Comparison of ENCODE assay signal across 8 cellular contexts in the genomic region with DNA sequence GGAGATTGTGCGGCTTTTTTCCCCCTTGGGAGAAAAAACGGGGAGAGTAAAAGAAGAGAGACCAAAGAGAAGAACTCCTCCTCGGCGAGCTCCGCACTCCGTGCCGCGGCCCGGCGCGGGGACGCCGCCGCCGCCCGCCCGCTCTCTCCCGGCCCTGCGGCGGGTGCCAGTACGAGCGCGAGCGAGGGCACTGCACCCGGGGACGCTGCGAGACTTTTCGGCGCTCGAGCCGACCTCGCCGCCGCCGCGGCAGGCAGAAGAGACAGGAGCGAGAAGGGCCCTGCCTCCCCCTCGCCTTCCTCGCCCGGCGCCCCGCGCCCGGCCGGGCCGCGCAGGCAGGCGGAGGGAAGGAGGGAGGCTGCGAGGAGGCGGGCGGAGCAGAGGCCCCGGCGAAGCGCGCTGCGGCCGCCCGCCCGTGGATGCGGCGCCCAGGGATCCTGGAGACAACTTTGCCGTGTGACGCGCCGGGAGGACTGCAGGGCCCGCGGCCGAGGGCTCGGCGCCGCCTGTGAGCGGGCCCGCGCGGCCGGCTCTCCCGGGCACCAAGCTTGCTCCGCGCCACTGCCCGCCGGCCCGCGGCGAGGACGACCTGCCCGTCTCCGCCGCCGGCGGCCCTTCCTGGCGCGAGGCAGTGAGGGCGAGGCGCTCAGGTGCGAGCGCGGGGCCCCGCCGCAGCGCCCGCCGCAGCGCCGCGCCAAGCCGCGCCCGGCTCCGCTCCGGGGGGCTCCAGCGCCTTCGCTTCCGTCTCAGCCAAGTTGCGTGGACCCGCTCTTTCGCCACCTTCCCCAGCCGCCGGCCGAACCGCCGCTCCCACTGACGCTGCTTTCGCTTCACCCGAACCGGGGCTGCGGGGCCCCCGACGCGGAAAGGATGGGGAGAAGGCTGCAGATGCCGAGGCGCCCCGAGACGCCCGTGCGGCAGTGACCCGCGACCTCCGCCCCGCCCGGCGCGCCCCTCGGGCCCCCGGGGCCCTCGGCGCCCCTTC. TPM values are rescaled to one million over a fixed set of nuclear protein-coding genes. Genes with fewer than 3 reads are reported as not detected.
DNase-seq lines count a peak whose midpoint lies in the region; ATAC-seq lines count a peak whose summit lies in the region.

No MANE protein-coding gene starts in this region.

- no peak overlapping the region for H3K4me3 ChIP-seq in CD4-positive, CD25-positive, alpha-beta regulatory T cell (ENCODE audit: low read depth, low read length)
- peak overlapping the region; percentile 32 for H3K4me3 ChIP-seq in HUES64 (ENCODE audit: low read length)
- peak overlapping the region; percentile 35 for H3K4me3 ChIP-seq in iPS-18a (ENCODE audit: low read length)

- H3K9ac ChIP-seq in HUES64 (ENCODE audit: low read depth, low read length) (no peak overlapping the region; the same call in 1 of the 2 replicates), iPS-18a (ENCODE audit: low read length) (no peak overlapping the region)

- H3K27me3 ChIP-seq in CD4-positive, CD25-positive, alpha-beta regulatory T cell (ENCODE audit: control insufficient read depth, insufficient read depth, low read length): peaks cover 15% of the 10 kb centered on the region
- peaks cover 98% of the 10 kb centered on the region for H3K27me3 ChIP-seq in HUES64 (ENCODE audit: insufficient read depth, low read length)
- peaks cover 98% of the 10 kb centered on the region for H3K27me3 ChIP-seq in iPS-18a (ENCODE audit: control insufficient read depth, insufficient read depth, low read length)

- ATAC-seq in CD4-positive, CD25-positive, alpha-beta regulatory T cell (ENCODE audit: low read depth in 2 of 2): peak in 1 of 2 donors; percentile 8
- peak; percentile 28 to 29 for ATAC-seq in stimulated activated naive B cell treated with anti-CD40 and anti-IgM and Interleukin-4, amounts not matched to agents 10 μg/mL and 1 μg/mL and 100 μg/mL, for 72 hours (replicated peaks)
- ATAC-seq in HG03097 (IDR thresholded peaks at IDR 0.05; ENCODE audit: low FRiP score, unreplicated experiment): no peak

- H3K27ac ChIP-seq in CD4-positive, CD25-positive, alpha-beta regulatory T cell (ENCODE audit: insufficient read depth, low read length, poor library complexity, severe bottlenecking): no peak overlapping the region
- H3K27ac ChIP-seq in HUES64 (ENCODE audit: low read depth, low read length) (no peak overlapping the region), iPS-18a (ENCODE audit: low read length) (no peak overlapping the region)

- peaks cover 0 to 30% (median 10%) of the 10 kb centered on the region in 4 donors for H3K4me1 Mint-ChIP-seq in CD4-positive, CD25-positive, alpha-beta regulatory T cell
- peaks cover 19% of the 10 kb centered on the region for H3K4me1 Mint-ChIP-seq in activated naive CD8-positive, alpha-beta T cell treated with anti-CD3 and anti-CD28 coated beads for 36 hours
- peaks cover 25 to 31% of the 10 kb centered on the region in 2 donors for H3K4me1 Mint-ChIP-seq in stimulated activated naive B cell treated with anti-CD40 and anti-IgM and Interleukin-4, amounts not matched to agents 10 μg/mL and 1 μg/mL and 100 μg/mL, for 72 hours

- no peaks in the 10 kb centered on the region for H3K36me3 Mint-ChIP-seq in CD4-positive, CD25-positive, alpha-beta regulatory T cell
- no peaks in the 10 kb centered on the region for H3K36me3 Mint-ChIP-seq in activated naive CD8-positive, alpha-beta T cell treated with anti-CD3 and anti-CD28 coated beads for 36 hours
- H3K36me3 Mint-ChIP-seq in stimulated activated naive B cell treated with anti-CD40 and anti-IgM and Interleukin-4, amounts not matched to agents 10 μg/mL and 1 μg/mL and 100 μg/mL, for 72 hours: no peaks in the 10 kb centered on the region

- no peaks in the 10 kb centered on the region for H3K36me3 ChIP-seq in CD4-positive, CD25-positive, alpha-beta regulatory T cell (ENCODE audit: control insufficient read depth, insufficient read depth, low read length)
- H3K36me3 ChIP-seq in HUES64 (ENCODE audit: insufficient read depth, low read length) (no peaks in the 10 kb centered on the region), iPS-18a (ENCODE audit: control insufficient read depth, low read depth, low read length) (no peaks in the 10 kb centered on the region)

- peaks cover 62% of the 10 kb centered on the region for H3K27me3 Mint-ChIP-seq in CD4-positive, CD25-positive, alpha-beta regulatory T cell
- H3K27me3 Mint-ChIP-seq in activated naive CD8-positive, alpha-beta T cell treated with anti-CD3 and anti-CD28 coated beads for 36 hours: peaks cover 70% of the 10 kb centered on the region
- peaks cover 65 to 69% of the 10 kb centered on the region in 2 donors for H3K27me3 Mint-ChIP-seq in stimulated activated naive B cell treated with anti-CD40 and anti-IgM and Interleukin-4, amounts not matched to agents 10 μg/mL and 1 μg/mL and 100 μg/mL, for 72 hours

- peaks cover 26% of the 10 kb centered on the region for H3K4me1 ChIP-seq in CD4-positive, CD25-positive, alpha-beta regulatory T cell (ENCODE audit: control insufficient read depth, insufficient read depth, low read length, poor library complexity, severe bottlenecking)
- H3K4me1 ChIP-seq in HUES64 (ENCODE audit: insufficient read depth, low read length): peaks cover 22% of the 10 kb centered on the region
- peaks cover 32% of the 10 kb centered on the region for H3K4me1 ChIP-seq in iPS-18a (ENCODE audit: control insufficient read depth, low read depth, low read length)

- H3K9me3 ChIP-seq in CD4-positive, CD25-positive, alpha-beta regulatory T cell (ENCODE audit: control insufficient read depth in 2 of 2, low read length in 2 of 2): no peaks in the 10 kb centered on the region
- no peaks in the 10 kb centered on the region for H3K9me3 ChIP-seq in HUES64 (ENCODE audit: insufficient read depth, low read depth, low read length)
- H3K9me3 ChIP-seq in iPS-18a (ENCODE audit: control insufficient read depth, low read depth, low read length): no peaks in the 10 kb centered on the region

- under 1% methylated on average over 146 of the region's 146 CpGs for WGBS in HUES64

- peak in 2 of 3 donors; percentile 6 to 23 for DNase-seq in CD4-positive, CD25-positive, alpha-beta regulatory T cell
- DNase-seq in activated naive CD8-positive, alpha-beta T cell treated with anti-CD3 and anti-CD28 coated beads for 36 hours: peak; percentile 43
- no peak for DNase-seq in stimulated activated naive B cell treated with anti-CD40 and anti-IgM and Interleukin-4, amounts not matched to agents 10 μg/mL and 1 μg/mL and 100 μg/mL, for 72 hours
- DNase-seq in mesenteric fat pad (ENCODE audit: low spot score) (no peak), putamen (ENCODE audit: low spot score) (no peak)

- H3K27ac Mint-ChIP-seq in CD4-positive, CD25-positive, alpha-beta regulatory T cell: no peak overlapping the region
- no peak overlapping the region for H3K27ac Mint-ChIP-seq in activated naive CD8-positive, alpha-beta T cell treated with anti-CD3 and anti-CD28 coated beads for 36 hours
- H3K27ac Mint-ChIP-seq in stimulated activated naive B cell treated with anti-CD40 and anti-IgM and Interleukin-4, amounts not matched to agents 10 μg/mL and 1 μg/mL and 100 μg/mL, for 72 hours: no peak overlapping the region

- H3K4me3 Mint-ChIP-seq in CD4-positive, CD25-positive, alpha-beta regulatory T cell: peak overlapping the region in 1 of 4 donors; percentile 63
- H3K4me3 Mint-ChIP-seq in activated naive CD8-positive, alpha-beta T cell treated with anti-CD3 and anti-CD28 coated beads for 36 hours: no peak overlapping the region
- H3K4me3 Mint-ChIP-seq in stimulated activated naive B cell treated with anti-CD40 and anti-IgM and Interleukin-4, amounts not matched to agents 10 μg/mL and 1 μg/mL and 100 μg/mL, for 72 hours: peak overlapping the region; percentile 53 to 65

- peaks cover 0 to 3% (median 0%) of the 10 kb centered on the region in 7 donors for H3K9me3 Mint-ChIP-seq in CD4-positive, CD25-positive, alpha-beta regulatory T cell
- H3K9me3 Mint-ChIP-seq in activated naive CD8-positive, alpha-beta T cell treated with anti-CD3 and anti-CD28 coated beads for 36 hours: no peaks in the 10 kb centered on the region
- no peaks in the 10 kb centered on the region for H3K9me3 Mint-ChIP-seq in stimulated activated naive B cell treated with anti-CD40 and anti-IgM and Interleukin-4, amounts not matched to agents 10 μg/mL and 1 μg/mL and 100 μg/mL, for 72 hours

RNA-seq across cellular contexts. Expression of a gene that starts 0.7 kb away (rescaled TPM):
- not detected for total RNA-seq in CD4-positive, CD25-positive, alpha-beta regulatory T cell
- polyA plus RNA-seq in CD4-positive, CD25-positive, alpha-beta regulatory T cell: not detected
- polyA plus RNA-seq in HUES64 (2013, experiment 1 of 2): 0.10 TPM
- 0.13 TPM for polyA plus RNA-seq in HUES64 (2013, experiment 2 of 2)
- not detected for total RNA-seq in activated naive CD8-positive, alpha-beta T cell treated with anti-CD3 and anti-CD28 coated beads for 36 hours
- 54.8 TPM for total RNA-seq in mesenteric fat pad

Comparison
In these comparisons a context has a peak if more than half of its experiments do, and no peak if none do; other contexts are left out.
1. DNase-seq: peak in CD4-positive, CD25-positive, alpha-beta regulatory T cell (2 of 3) and activated naive CD8-positive, alpha-beta T cell treated with anti-CD3 and anti-CD28 coated beads for 36 hours (single experiment); none in stimulated activated naive B cell treated with anti-CD40 and anti-IgM and Interleukin-4, amounts not matched to agents 10 μg/mL and 1 μg/mL and 100 μg/mL, for 72 hours (single experiment), mesenteric fat pad (single experiment) and putamen (single experiment).
2. RNA of a gene that starts 0.7 kb away (total RNA-seq): 54.8 TPM in mesenteric fat pad (single experiment); not detected in activated naive CD8-positive, alpha-beta T cell treated with anti-CD3 and anti-CD28 coated beads for 36 hours and not detected in CD4-positive, CD25-positive, alpha-beta regulatory T cell (single experiment); every median in the first group is over 10 times any median in the second.